8 cellular contexts compared by ENCODE assay signal in genomic region chr5:42423285-42424152, GRCh38. TPM values are rescaled to one million over a fixed set of nuclear protein-coding genes. Genes with fewer than 3 reads are reported as not detected.
DNase-seq lines count a peak whose midpoint lies in the region; ATAC-seq lines count a peak whose summit lies in the region.

Gene GHR, plus strand, starts transcription at chr5:42423439. Its CDS starts 142,436 bp downstream, at chr5:42565875.

- H3K9ac ChIP-seq in adipocyte (ENCODE audit: low read length) = peak within 1 kb of the TSS; percentile 94

- DNase-seq in AG20443 (ENCODE audit: low spot score) (peak; percentile 93), NCI-H345 (lab: John Stamatoyannopoulos, UW) (peak; percentile 42), adipocyte (ENCODE audit: low read depth) (peak; percentile 96), Right ventricle myocardium inferior (ENCODE audit: missing footprints) (peak; percentile 87), nucleus accumbens (lab: John Stamatoyannopoulos, UW) (peak in 55 of 56 donors; percentile 8 to 89 (median 72)), AML-193 (lab: John Stamatoyannopoulos, UW) (no peak)

- peak within 1 kb of the TSS; percentile 87 for H3K4me3 ChIP-seq in adipocyte (ENCODE audit: low read length)

- H3K27me3 ChIP-seq in adipocyte (replicated peaks; ENCODE audit: control insufficient read depth, insufficient read depth, low read length) = no peaks in the 10 kb centered on the region

- peaks cover 16% of the 10 kb centered on the region for H3K4me1 ChIP-seq in adipocyte (ENCODE audit: control insufficient read depth, insufficient read depth, low read length)

- intact Hi-C loops in Right ventricle myocardium inferior (cut with DNase I) = loop anchor here (1.0 to 10.0 kb wide), 7 partner anchors 84 to 559 kb away; no protein-coding TSS in a partner anchor

- no peaks in the 10 kb centered on the region for H3K36me3 ChIP-seq in adipocyte (ENCODE audit: control insufficient read depth, insufficient read depth, low read length, severe bottlenecking)

- ATAC-seq in GM18520 (IDR thresholded peaks at IDR 0.05; ENCODE audit: unreplicated experiment) (peak; percentile 72), HG03139 (IDR thresholded peaks at IDR 0.05; ENCODE audit: unreplicated experiment) (peak; percentile 89), Right ventricle myocardium inferior (peak; percentile 94)

- H3K9me3 ChIP-seq in adipocyte (ENCODE audit: control insufficient read depth, low read length) = no peaks in the 10 kb centered on the region

RNA-seq across cellular contexts. Expression of gene GHR, which starts in this region (rescaled TPM):
- 14.7 TPM for total RNA-seq in Right ventricle myocardium inferior

Comparison
In these comparisons a context has a peak if more than half of its experiments do, and no peak if none do; other contexts are left out.
1. DNase-seq: peak in AG20443 (single experiment), NCI-H345 (single experiment), adipocyte (single experiment), Right ventricle myocardium inferior (single experiment) and nucleus accumbens (55 of 56); none in AML-193 (0 of 2).
2. Peak in every context shown above with its lines, with median percentiles within 50 percentile points of each other: ATAC-seq.